9 cellular contexts compared by ENCODE assay signal in genomic region chr2:100013892-100014677, GRCh38.
DNase-seq lines count a peak whose midpoint lies in the region; ATAC-seq and TF ChIP-seq lines count a peak whose summit lies in the region.
"Had no signal": no experiment of that assay in that cellular context is flagged by ENCODE, and none has a peak within 500 bp of the region (broad histone marks: within the 10 kb centered on the region; RNA-seq: fewer than 3 reads in every experiment).

No MANE protein-coding gene starts in this region.

- POLR2A ChIA-PET in PC-3 (lab: Charles Lee; ENCODE audit: unreplicated experiment), result interaction anchor here (0.7 kb wide), 1 partner anchor 213 kb away, joined by 5 read pairs; no protein-coding TSS in a partner anchor

- H3K9me3 ChIP-seq in PC-3 (ENCODE audit: low read length), result no peaks in the 10 kb centered on the region

- H3K9me2 ChIP-seq in PC-3 (replicated peaks; ENCODE audit: low read length), result no peaks in the 10 kb centered on the region

- in situ Hi-C loops in Caki2 (cut with HindIII; ENCODE audit: low pct_unique_long_range_greater_than_20kb, low sequenced_read_pairs), result no loop called here

- TF ChIP-seq CTCF in PC-3 (conservative IDR thresholded peaks at IDR 0.05; ENCODE audit: low read depth, low read length), result no peak
- peak; percentile 38 for TF ChIP-seq CTCF in epithelial cell of proximal tubule (conservative IDR thresholded peaks at IDR 0.05; ENCODE audit: low read depth, low read length)

- no peak overlapping the region for H3K9ac ChIP-seq in PC-3 (ENCODE audit: low read length)

- H3K4me3 ChIP-seq in PC-3 (ENCODE audit: low read length) (no peak overlapping the region), epithelial cell of proximal tubule (ENCODE audit: low read depth, low read length) (no peak overlapping the region)
- H3K4me3 ChIP-seq: PC-9 had no signal

- peak overlapping the region; percentile 1; the same call in 1 of the 2 replicates for H3K27ac ChIP-seq in PC-3 (ENCODE audit: low read length)
- H3K27ac ChIP-seq: PC-9 had no signal

- peak; percentile 89 for DNase-seq in Caki2 (ENCODE audit: low read depth)
- peak; percentile 80 for DNase-seq in PC-3
- peak; percentile 69 for DNase-seq in epithelial cell of proximal tubule (ENCODE audit: low read depth)
- DNase-seq in myocyte (ENCODE audit: low read depth), result peak; percentile 0
- no peak for DNase-seq in hippocampal formation (lab: John Stamatoyannopoulos, UW)

- BruUV-seq in PC-3 (replicated peaks; lab: Mats Ljungman, UMichigan), result TSS peak; percentile 52

- peaks cover 28% of the 10 kb centered on the region for H3K4me1 ChIP-seq in PC-3 (ENCODE audit: insufficient read depth, low read length)

- H3K79me2 ChIP-seq in PC-3 (ENCODE audit: low read length), result no peaks in the 10 kb centered on the region

- H3K27me3 ChIP-seq in PC-3 (ENCODE audit: low read length), result no peaks in the 10 kb centered on the region

- 0 out of 2 replicates have a peak overlapping the region, but pooled peaks have one; percentile 1 for H3K4me2 ChIP-seq in PC-3 (ENCODE audit: low read length)
- H3K4me2 ChIP-seq: PC-9 had no signal

- H2AFZ ChIP-seq in PC-3 (ENCODE audit: low read length), result no peak overlapping the region
- H2AFZ ChIP-seq: PC-9 had no signal

- no peaks in the 10 kb centered on the region for H3F3A ChIP-seq in PC-3 (ENCODE audit: low read length, unreplicated experiment)

- no peaks in the 10 kb centered on the region for H4K20me1 ChIP-seq in PC-3 (ENCODE audit: low read length)

- ATAC-seq in PC-3 (peak; percentile 99), GM19328 (IDR thresholded peaks at IDR 0.05; ENCODE audit: unreplicated experiment) (no peak), HG03045 (IDR thresholded peaks at IDR 0.05; ENCODE audit: unreplicated experiment) (no peak), GM18519 (IDR thresholded peaks at IDR 0.05; ENCODE audit: low FRiP score, unreplicated experiment) (no peak)

- CTCF ChIA-PET in PC-3 (lab: Charles Lee), result no interaction called here

- intact Hi-C loops in PC-3 (cut with micrococcal nuclease), result loop anchor here (1.0 to 5.0 kb wide), 2 partner anchors 39 to 192 kb away; no protein-coding TSS in a partner anchor

- no peaks in the 10 kb centered on the region for H3K36me3 ChIP-seq in PC-3 (ENCODE audit: low read depth, low read length)

Comparison
In these comparisons a context has a peak if more than half of its experiments do, and no peak if none do; other contexts are left out.
1. DNase-seq: peak in Caki2 (single experiment), PC-3 (single experiment), epithelial cell of proximal tubule (single experiment) and myocyte (single experiment); none in hippocampal formation (0 of 2).